In genomic region chr14:33165144-33165925, GRCh38 we compare ENCODE assay signal across 14 cellular contexts.
A peak's percentile ranks its signal among the peaks of the same experiment; 100 is the strongest.
DNase-seq lines count a peak whose midpoint lies in the region; ATAC-seq and TF ChIP-seq lines count a peak whose summit lies in the region.
"Had no signal": no experiment of that assay in that cellular context is flagged by ENCODE, and none has a peak within 500 bp of the region (broad histone marks: within the 10 kb centered on the region; RNA-seq: fewer than 3 reads in every experiment).

No MANE protein-coding gene starts in this region.

- H2AFZ ChIP-seq in Karpas-422 (ENCODE audit: low read length): no peak overlapping the region

- TF ChIP-seq CTCF in A673 (conservative IDR thresholded peaks at IDR 0.05; ENCODE audit: low read depth, low read length): no peak
- no peak for TF ChIP-seq CTCF in uterus (IDR thresholded peaks at IDR 0.05)
- no peak for TF ChIP-seq CTCF in spleen (IDR thresholded peaks at IDR 0.05 in 8 of 11, conservative IDR thresholded peaks at IDR 0.05 in 3 of 11)

- TF ChIP-seq POLR2A in uterus (IDR thresholded peaks at IDR 0.05) (no peak), spleen (IDR thresholded peaks at IDR 0.05) (no peak)

- no peaks in the 10 kb centered on the region for H3K79me2 ChIP-seq in Karpas-422 (ENCODE audit: low read length)

- H3K9ac ChIP-seq in Karpas-422 (ENCODE audit: low read length): no peak overlapping the region

- no peaks in the 10 kb centered on the region for H3K9me2 ChIP-seq in Karpas-422 (replicated peaks; ENCODE audit: insufficient read depth, low read length)

- no peaks in the 10 kb centered on the region for H3K27me3 ChIP-seq in A673 (replicated peaks; ENCODE audit: insufficient read depth, low read depth, low read length, poor library complexity)
- H3K27me3 ChIP-seq in Karpas-422 (ENCODE audit: low read length): 0 out of 2 replicates have a peak, but pooled peaks cover 4% of the 10 kb centered on the region
- no peaks in the 10 kb centered on the region for H3K27me3 ChIP-seq in uterus
- no peaks in the 10 kb centered on the region for H3K27me3 ChIP-seq in spleen (replicated peaks in 1 of 7)

- peak overlapping the region; percentile 55 for H3K27ac ChIP-seq in A673 (ENCODE audit: low read depth, low read length, poor library complexity, severe bottlenecking)
- no peak overlapping the region for H3K27ac ChIP-seq in Karpas-422 (ENCODE audit: low read length)
- no peak overlapping the region for H3K27ac ChIP-seq in uterus
- H3K27ac ChIP-seq in spleen: no peak overlapping the region

- H3K36me3 ChIP-seq in A673 (ENCODE audit: insufficient read depth, low read length, poor library complexity, severe bottlenecking) (no peaks in the 10 kb centered on the region), Karpas-422 (ENCODE audit: insufficient read depth, low read length) (no peaks in the 10 kb centered on the region), uterus (no peaks in the 10 kb centered on the region), spleen (no peaks in the 10 kb centered on the region)

- 79 to 90% (median 84%) methylated on average over 8 of the region's 8 CpGs for WGBS in spleen, 5 donors

- H3K9me3 ChIP-seq in A673 (ENCODE audit: low read depth, low read length, poor library complexity, severe bottlenecking) (no peaks in the 10 kb centered on the region), Karpas-422 (ENCODE audit: low read length) (no peaks in the 10 kb centered on the region), uterus (no peaks in the 10 kb centered on the region), spleen (no peaks in the 10 kb centered on the region)

- intact Hi-C loops in A673 (cut with micrococcal nuclease; ENCODE audit: unreplicated experiment) (loop anchor here (5.0 kb wide), 1 partner anchor 218 kb away; no protein-coding TSS in a partner anchor), uterus (cut with DNase I; ENCODE audit: low total_unique reads) (no loop called here), spleen (cut with DNase I; ENCODE audit: low total_unique reads) (no loop called here)

- no TSS peak for BruUV-seq in A673 (replicated peaks; lab: Mats Ljungman, UMichigan)

- H3K4me1 ChIP-seq in A673 (ENCODE audit: insufficient read depth, low read length, poor library complexity, severe bottlenecking) (peaks cover 45% of the 10 kb centered on the region), Karpas-422 (ENCODE audit: low read length) (peaks cover 3% of the 10 kb centered on the region; the same call in 1 of the 2 replicates), uterus (no peaks in the 10 kb centered on the region), spleen (no peaks in the 10 kb centered on the region)

- POLR2A ChIA-PET in A673 (lab: Charles Lee; ENCODE audit: low non-redundant PET): no interaction called here

- H3K4me3 ChIP-seq in A673 (ENCODE audit: low read depth, low read length, poor library complexity, severe bottlenecking) (no peak overlapping the region), Karpas-422 (ENCODE audit: low read length) (no peak overlapping the region), uterus (no peak overlapping the region), spleen (no peak overlapping the region)

- H3K4me2 ChIP-seq in Karpas-422 (ENCODE audit: low read depth, low read length, poor library complexity, severe bottlenecking): no peak overlapping the region

- no peaks in the 10 kb centered on the region for H4K20me1 ChIP-seq in Karpas-422 (ENCODE audit: insufficient read depth, low read depth, low read length)

- CTCF ChIA-PET in A673 (lab: Charles Lee): no interaction called here

- ATAC-seq in GM18907 (IDR thresholded peaks at IDR 0.05; ENCODE audit: unreplicated experiment) (no peak), HG03045 (IDR thresholded peaks at IDR 0.05; ENCODE audit: unreplicated experiment) (no peak)
- ATAC-seq: naive thymus-derived CD8-positive, alpha-beta T cell; stimulated activated naive B cell treated with anti-CD40 and anti-IgM and Interleukin-4, amounts not matched to agents 10 μg/mL and 1 μg/mL and 100 μg/mL, for 72 hours; T-cell had no signal

- DNase-seq in A673 (ENCODE audit: low spot score): peak; percentile 90
- peak; percentile 50 for DNase-seq in Karpas-422
- DNase-seq in astrocyte of the hippocampus (ENCODE audit: low read depth, low spot score): peak; percentile 74
- DNase-seq in islet precursor cell: peak; percentile 73
- no peak for DNase-seq in uterus
- no peak for DNase-seq in spleen
- DNase-seq: activated naive CD8-positive, alpha-beta T cell treated with anti-CD3 and anti-CD28 coated beads, Interleukin-2, amount 10 ng/mL, durations not matched to agents 7 days and 5 days; IMR-90; naive thymus-derived CD8-positive, alpha-beta T cell; NCI-H524; stimulated activated naive B cell treated with anti-CD40 and anti-IgM and Interleukin-4, amounts not matched to agents 10 μg/mL and 1 μg/mL and 100 μg/mL, for 72 hours; T-cell had no signal

Comparison
In these comparisons a context has a peak if more than half of its experiments do, and no peak if none do; other contexts are left out.
1. DNase-seq: peak in A673 (single experiment), Karpas-422 (single experiment), astrocyte of the hippocampus (single experiment) and islet precursor cell (single experiment); none in uterus (0 of 2) and spleen (single experiment).